In the genomic region with DNA sequence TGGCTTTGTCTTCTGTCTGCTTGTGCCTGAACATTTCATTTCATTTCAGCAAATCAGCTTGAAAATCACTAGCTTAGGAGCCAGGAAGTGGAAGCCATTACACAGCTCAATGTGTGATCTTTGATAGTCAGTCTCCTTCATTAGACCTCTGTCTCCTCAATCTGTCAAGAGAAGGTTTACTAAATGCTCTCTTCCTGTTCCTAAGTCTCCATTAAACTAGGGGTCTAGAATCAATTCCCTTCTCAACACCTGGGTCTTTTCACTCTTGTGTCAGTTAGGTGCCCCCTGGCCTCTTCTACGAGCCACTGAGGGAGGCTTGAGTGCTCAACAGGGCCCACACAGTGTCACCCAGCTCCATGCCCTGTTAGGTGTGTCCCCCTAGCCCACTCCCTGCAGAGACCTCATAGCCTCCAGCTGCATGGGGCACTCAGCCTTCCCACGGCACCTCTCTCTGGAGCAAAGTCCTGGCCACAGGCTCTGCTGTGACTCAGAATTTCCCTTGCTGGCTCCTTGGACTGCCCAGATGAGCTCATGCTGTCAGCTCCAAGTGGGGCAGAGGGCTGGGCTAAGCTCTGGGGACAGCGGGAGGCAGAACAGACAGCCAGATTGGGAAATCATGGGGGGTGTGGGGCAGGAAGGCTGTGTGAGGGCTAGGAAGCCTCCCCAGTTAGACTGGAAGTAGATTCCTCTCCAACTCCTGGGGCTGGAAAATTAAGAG, we compare ENCODE assay signal across 8 cellular contexts.
DNase-seq lines count a peak whose midpoint lies in the region; ATAC-seq and TF ChIP-seq lines count a peak whose summit lies in the region.

No MANE protein-coding gene starts in this region.

- H3K27ac ChIP-seq in cingulate gyrus (ENCODE audit: low read depth, low read length) (peak overlapping the region; percentile 99), lower lobe of right lung (peak overlapping the region; percentile 91), thyroid gland (peak overlapping the region; percentile 67 to 83 (median 78))

- ATAC-seq in lower lobe of right lung, result peak; percentile 80 to 88
- no peak for ATAC-seq in HG03378 (IDR thresholded peaks at IDR 0.05; ENCODE audit: unreplicated experiment)

- WGBS in thyroid gland, 2 donors, result 45 to 55% methylated on average over 3 of the region's 3 CpGs

- H3K36me3 ChIP-seq in BE2C (peaks cover 9% of the 10 kb centered on the region), lower lobe of right lung (no peaks in the 10 kb centered on the region), thyroid gland (no peaks in the 10 kb centered on the region)

- DNase-seq in BE2C (peak; percentile 39), NCI-H69 (lab: John Stamatoyannopoulos, UW) (peak; percentile 63), lower lobe of right lung (peak; percentile 91), thyroid gland (peak; percentile 67 to 74), NCI-H1930 (lab: John Stamatoyannopoulos, UW) (no peak), NCI-H2107 (lab: John Stamatoyannopoulos, UW) (no peak)

- no peak overlapping the region for H3K4me3 ChIP-seq in BE2C (ENCODE audit: low read depth, low read length)
- no peak overlapping the region for H3K4me3 ChIP-seq in lower lobe of right lung
- no peak overlapping the region for H3K4me3 ChIP-seq in thyroid gland (replicated peaks in 1 of 3)

- no peak for TF ChIP-seq POLR2A in thyroid gland (IDR thresholded peaks at IDR 0.05)

- no peak for TF ChIP-seq CTCF in BE2C (IDR thresholded peaks at IDR 0.05; ENCODE audit: low read depth, low read length)
- no peak for TF ChIP-seq CTCF in lower lobe of right lung (IDR thresholded peaks at IDR 0.05)
- no peak for TF ChIP-seq CTCF in thyroid gland (IDR thresholded peaks at IDR 0.05)

- H3K27me3 ChIP-seq in BE2C, result no peaks in the 10 kb centered on the region
- no peaks in the 10 kb centered on the region for H3K27me3 ChIP-seq in lower lobe of right lung (ENCODE audit: low read depth)
- H3K27me3 ChIP-seq in thyroid gland, result no peaks in the 10 kb centered on the region

- no peaks in the 10 kb centered on the region for H3K9me3 ChIP-seq in BE2C
- H3K9me3 ChIP-seq in lower lobe of right lung, result no peaks in the 10 kb centered on the region
- H3K9me3 ChIP-seq in thyroid gland, result no peaks in the 10 kb centered on the region

- intact Hi-C loops in lower lobe of right lung (cut with DNase I), result no loop called here
- intact Hi-C loops in thyroid gland (cut with DNase I), result no loop called here

- H3K4me1 ChIP-seq in BE2C, result peaks cover 7% of the 10 kb centered on the region
- H3K4me1 ChIP-seq in lower lobe of right lung, result peaks cover 71% of the 10 kb centered on the region
- H3K4me1 ChIP-seq in thyroid gland, result peaks cover 11 to 68% of the 10 kb centered on the region in 2 donors

Comparison
In these comparisons a context has a peak if more than half of its experiments do, and no peak if none do; other contexts are left out.
1. DNase-seq: peak in BE2C (single experiment), NCI-H69 (single experiment), lower lobe of right lung (single experiment) and thyroid gland (2 of 2); none in NCI-H1930 (0 of 2) and NCI-H2107 (single experiment).
2. Peak in every context shown above with its lines, with median percentiles within 50 percentile points of each other: H3K27ac ChIP-seq.